Comparison of ENCODE assay signal across 8 cellular contexts in genomic region chr11:120335596-120335927, GRCh38. TPM values are rescaled to one million over a fixed set of nuclear protein-coding genes. Genes with fewer than 3 reads are reported as not detected.
A peak's percentile ranks its signal among the peaks of the same experiment; 100 is the strongest.
DNase-seq lines count a peak whose midpoint lies in the region; ATAC-seq and TF ChIP-seq lines count a peak whose summit lies in the region.

No MANE protein-coding gene starts in this region.

- DNase-seq in NCI-H1092 (lab: John Stamatoyannopoulos, UW) (peak; percentile 52), NCI-H1092 treated with DMSO at 0.1 percent for 48 hours (lab: John Stamatoyannopoulos, UW) (no peak), RWPE2 (ENCODE audit: low spot score) (no peak), D341Med (ENCODE audit: low spot score) (no peak)

- ATAC-seq in HG02798 (IDR thresholded peaks at IDR 0.05; ENCODE audit: poor library complexity, unreplicated experiment) (peak; percentile 21), RWPE2 (ENCODE audit: low read depth) (no peak), GM18858 (IDR thresholded peaks at IDR 0.05; ENCODE audit: unreplicated experiment) (no peak)

- peaks cover 3% of the 10 kb centered on the region; the same call in 1 of the 2 replicates for H3K36me3 ChIP-seq in RWPE2 (ENCODE audit: low read depth)

- peak overlapping the region; percentile 95 for H3K4me3 ChIP-seq in RWPE2 (ENCODE audit: severe bottlenecking)
- peak overlapping the region; percentile 55 for H3K4me3 ChIP-seq in mononuclear cell (ENCODE audit: low read length)

- H3K27me3 ChIP-seq in RWPE2 (ENCODE audit: insufficient read depth, poor library complexity, severe bottlenecking): no peaks in the 10 kb centered on the region
- H3K27me3 ChIP-seq in mononuclear cell (ENCODE audit: insufficient read depth, low read length): peaks cover 88% of the 10 kb centered on the region

- no peaks in the 10 kb centered on the region for H3K9me3 Mint-ChIP-seq in dendritic cell treated with granulocyte-macrophage colony-stimulating factor and Interleukin-4, amounts not matched to agents 40 ng/mL and 50 ng/mL, for 4 days

- H3K27ac Mint-ChIP-seq in dendritic cell treated with granulocyte-macrophage colony-stimulating factor and Interleukin-4, amounts not matched to agents 40 ng/mL and 50 ng/mL, for 4 days: no peak overlapping the region

- H3K4me1 Mint-ChIP-seq in dendritic cell treated with granulocyte-macrophage colony-stimulating factor and Interleukin-4, amounts not matched to agents 40 ng/mL and 50 ng/mL, for 4 days (ENCODE audit: low read depth): peaks cover 21% of the 10 kb centered on the region

- H3K4me1 ChIP-seq in RWPE2 (ENCODE audit: insufficient read depth, poor library complexity, severe bottlenecking) (peaks cover 44% of the 10 kb centered on the region), mononuclear cell (ENCODE audit: insufficient read depth, low read length) (peaks cover 27% of the 10 kb centered on the region)

- peaks cover 75% of the 10 kb centered on the region for H3K27me3 Mint-ChIP-seq in dendritic cell treated with granulocyte-macrophage colony-stimulating factor and Interleukin-4, amounts not matched to agents 40 ng/mL and 50 ng/mL, for 4 days

- intact Hi-C loops in dendritic cell treated with granulocyte-macrophage colony-stimulating factor and Interleukin-4, amounts not matched to agents 40 ng/mL and 50 ng/mL, for 4 days (cut with micrococcal nuclease): loop anchor here (2.0 kb wide), 1 partner anchor 349 kb away; no protein-coding TSS in a partner anchor

- no peaks in the 10 kb centered on the region for H3K36me3 Mint-ChIP-seq in dendritic cell treated with granulocyte-macrophage colony-stimulating factor and Interleukin-4, amounts not matched to agents 40 ng/mL and 50 ng/mL, for 4 days (ENCODE audit: low read depth)

- TF ChIP-seq CTCF in RWPE2 (IDR thresholded peaks at IDR 0.05; ENCODE audit: poor library complexity, severe bottlenecking): no peak

- H3K9me3 ChIP-seq in RWPE2 (ENCODE audit: severe bottlenecking) (no peaks in the 10 kb centered on the region), mononuclear cell (ENCODE audit: low read depth, low read length) (no peaks in the 10 kb centered on the region)

- peak overlapping the region; percentile 81 for H3K27ac ChIP-seq in RWPE2 (ENCODE audit: poor library complexity, severe bottlenecking)

- peak overlapping the region; percentile 53 for H3K4me3 Mint-ChIP-seq in dendritic cell treated with granulocyte-macrophage colony-stimulating factor and Interleukin-4, amounts not matched to agents 40 ng/mL and 50 ng/mL, for 4 days

RNA-seq across cellular contexts. Expression of gene ARHGEF12, which starts 0.7 kb away (rescaled TPM):
- total RNA-seq in mononuclear cell: 12.9 TPM

RNA-seq across cellular contexts. Expression of gene TLCD5, which starts 10.5 kb away (rescaled TPM):
- total RNA-seq in mononuclear cell: not detected
